1 cellular context compared by ENCODE assay signal in genomic region chr9:90815183-90815943, GRCh38.
TF ChIP-seq lines count a peak whose summit lies in the region.

No MANE protein-coding gene starts in this region.

TF ChIP-seq in GM12878, 131 proteins besides CTCF, POLR2A, EP300 and RAD21 (continued from another document):
- TF ChIP-seq, protein P1, sequence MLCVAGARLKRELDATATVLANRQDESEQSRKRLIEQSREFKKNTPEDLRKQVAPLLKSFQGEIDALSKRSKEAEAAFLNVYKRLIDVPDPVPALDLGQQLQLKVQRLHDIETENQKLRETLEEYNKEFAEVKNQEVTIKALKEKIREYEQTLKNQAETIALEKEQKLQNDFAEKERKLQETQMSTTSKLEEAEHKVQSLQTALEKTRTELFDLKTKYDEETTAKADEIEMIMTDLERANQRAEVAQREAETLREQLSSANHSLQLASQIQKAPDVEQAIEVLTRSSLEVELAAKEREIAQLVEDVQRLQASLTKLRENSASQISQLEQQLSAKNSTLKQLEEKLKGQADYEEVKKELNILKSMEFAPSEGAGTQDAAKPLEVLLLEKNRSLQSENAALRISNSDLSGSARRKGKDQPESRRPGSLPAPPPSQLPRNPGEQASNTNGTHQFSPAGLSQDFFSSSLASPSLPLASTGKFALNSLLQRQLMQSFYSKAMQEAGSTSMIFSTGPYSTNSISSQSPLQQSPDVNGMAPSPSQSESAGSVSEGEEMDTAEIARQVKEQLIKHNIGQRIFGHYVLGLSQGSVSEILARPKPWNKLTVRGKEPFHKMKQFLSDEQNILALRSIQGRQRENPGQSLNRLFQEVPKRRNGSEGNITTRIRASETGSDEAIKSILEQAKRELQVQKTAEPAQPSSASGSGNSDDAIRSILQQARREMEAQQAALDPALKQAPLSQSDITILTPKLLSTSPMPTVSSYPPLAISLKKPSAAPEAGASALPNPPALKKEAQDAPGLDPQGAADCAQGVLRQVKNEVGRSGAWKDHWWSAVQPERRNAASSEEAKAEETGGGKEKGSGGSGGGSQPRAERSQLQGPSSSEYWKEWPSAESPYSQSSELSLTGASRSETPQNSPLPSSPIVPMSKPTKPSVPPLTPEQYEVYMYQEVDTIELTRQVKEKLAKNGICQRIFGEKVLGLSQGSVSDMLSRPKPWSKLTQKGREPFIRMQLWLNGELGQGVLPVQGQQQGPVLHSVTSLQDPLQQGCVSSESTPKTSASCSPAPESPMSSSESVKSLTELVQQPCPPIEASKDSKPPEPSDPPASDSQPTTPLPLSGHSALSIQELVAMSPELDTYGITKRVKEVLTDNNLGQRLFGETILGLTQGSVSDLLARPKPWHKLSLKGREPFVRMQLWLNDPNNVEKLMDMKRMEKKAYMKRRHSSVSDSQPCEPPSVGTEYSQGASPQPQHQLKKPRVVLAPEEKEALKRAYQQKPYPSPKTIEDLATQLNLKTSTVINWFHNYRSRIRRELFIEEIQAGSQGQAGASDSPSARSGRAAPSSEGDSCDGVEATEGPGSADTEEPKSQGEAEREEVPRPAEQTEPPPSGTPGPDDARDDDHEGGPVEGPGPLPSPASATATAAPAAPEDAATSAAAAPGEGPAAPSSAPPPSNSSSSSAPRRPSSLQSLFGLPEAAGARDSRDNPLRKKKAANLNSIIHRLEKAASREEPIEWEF (IDR thresholded peaks at IDR 0.05; ENCODE audit: insufficient replicate concordance, low read depth, low read length): no peak
- TF ChIP-seq WRNIP1 (IDR thresholded peaks at IDR 0.05; ENCODE audit: borderline replicate concordance, low read depth, low read length) (no peak), BACH1 (IDR thresholded peaks at IDR 0.05; ENCODE audit: borderline replicate concordance) (no peak), BHLHE40 (IDR thresholded peaks at IDR 0.05; ENCODE audit: borderline replicate concordance in 1 of 2, low read depth in 2 of 2, low read length in 1 of 2) (peak; percentile 59 to 74; a peak in 3 of 4 replicates), HDGF (IDR thresholded peaks at IDR 0.05) (no peak), RAD51 (IDR thresholded peaks at IDR 0.05) (peak; percentile 31; the same call in 1 of the 2 replicates), MAX (IDR thresholded peaks at IDR 0.05; ENCODE audit: low read depth, low read length) (no peak), JUNB (IDR thresholded peaks at IDR 0.05) (no peak), YY1 (IDR thresholded peaks at IDR 0.05; ENCODE audit: low read depth, low read length) (no peak)
- TF ChIP-seq, protein P2, sequence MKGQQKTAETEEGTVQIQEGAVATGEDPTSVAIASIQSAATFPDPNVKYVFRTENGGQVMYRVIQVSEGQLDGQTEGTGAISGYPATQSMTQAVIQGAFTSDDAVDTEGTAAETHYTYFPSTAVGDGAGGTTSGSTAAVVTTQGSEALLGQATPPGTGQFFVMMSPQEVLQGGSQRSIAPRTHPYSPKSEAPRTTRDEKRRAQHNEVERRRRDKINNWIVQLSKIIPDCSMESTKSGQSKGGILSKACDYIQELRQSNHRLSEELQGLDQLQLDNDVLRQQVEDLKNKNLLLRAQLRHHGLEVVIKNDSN (IDR thresholded peaks at IDR 0.05; ENCODE audit: borderline replicate concordance, extremely low read length, insufficient read depth, low read depth, low read length): peak; percentile 80
- TF ChIP-seq, protein P3, sequence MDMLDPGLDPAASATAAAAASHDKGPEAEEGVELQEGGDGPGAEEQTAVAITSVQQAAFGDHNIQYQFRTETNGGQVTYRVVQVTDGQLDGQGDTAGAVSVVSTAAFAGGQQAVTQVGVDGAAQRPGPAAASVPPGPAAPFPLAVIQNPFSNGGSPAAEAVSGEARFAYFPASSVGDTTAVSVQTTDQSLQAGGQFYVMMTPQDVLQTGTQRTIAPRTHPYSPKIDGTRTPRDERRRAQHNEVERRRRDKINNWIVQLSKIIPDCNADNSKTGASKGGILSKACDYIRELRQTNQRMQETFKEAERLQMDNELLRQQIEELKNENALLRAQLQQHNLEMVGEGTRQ (IDR thresholded peaks at IDR 0.05; ENCODE audit: borderline replicate concordance, low read depth, low read length): peak; percentile 43
